11 cellular contexts compared by ENCODE assay signal in the genomic region with DNA sequence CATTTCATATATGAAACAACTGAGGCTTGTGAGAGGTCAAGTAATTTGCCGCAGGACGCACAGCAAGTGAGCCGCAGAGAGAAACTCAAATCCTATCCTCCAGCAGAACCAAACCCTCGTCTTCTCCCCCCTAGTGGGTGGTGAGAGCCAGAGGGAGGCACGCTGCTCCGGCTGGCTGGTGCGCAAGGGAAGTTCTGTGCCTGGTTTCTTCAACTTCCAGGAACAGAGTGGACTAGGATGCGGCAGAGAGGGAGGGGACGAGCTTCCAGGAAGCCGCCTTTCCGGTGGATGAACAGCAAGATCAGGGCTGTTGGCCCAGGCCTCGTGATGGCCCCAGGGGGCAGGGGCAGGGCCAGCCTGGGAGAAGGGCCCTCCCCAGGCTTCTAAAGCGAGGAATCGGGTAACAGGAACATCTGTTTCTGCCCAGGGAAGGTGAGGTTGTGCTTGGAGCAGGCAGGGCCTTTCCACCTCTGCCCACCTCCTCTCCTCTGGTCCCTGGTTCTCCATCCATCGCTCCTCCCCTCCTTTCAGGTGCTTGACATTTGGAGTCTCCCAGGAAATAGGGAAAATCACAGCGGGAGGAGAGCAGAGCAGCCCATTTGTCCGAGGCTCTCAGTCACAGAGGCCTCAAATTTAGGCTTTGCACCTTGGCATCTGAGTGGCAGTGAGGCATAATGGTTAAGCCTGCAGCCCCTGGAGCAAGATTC. TPM values are rescaled to one million over a fixed set of nuclear protein-coding genes. Genes with fewer than 3 reads are reported as not detected.
DNase-seq lines count a peak whose midpoint lies in the region; ATAC-seq, FAIRE-seq and TF ChIP-seq lines count a peak whose summit lies in the region.
"Had no signal": no experiment of that assay in that cellular context is flagged by ENCODE, and none has a peak within 500 bp of the region (broad histone marks: within the 10 kb centered on the region; RNA-seq: fewer than 3 reads in every experiment).

No MANE protein-coding gene starts in this region.

- POLR2A ChIA-PET in endothelial cell of umbilical vein (lab: Charles Lee) = no interaction called here
- POLR2A ChIA-PET in activated CD4-positive, alpha-beta memory T cell treated with anti-CD3 and anti-CD28 coated beads for 36 hours (lab: Charles Lee) = no interaction called here

- H3K4me3 Mint-ChIP-seq in activated CD4-positive, alpha-beta memory T cell treated with anti-CD3 and anti-CD28 coated beads for 36 hours = no peak overlapping the region
- H3K4me3 Mint-ChIP-seq: activated naive CD4-positive, alpha-beta T cell treated with anti-CD3 and anti-CD28 coated beads, Interleukin-2, amount 50 U/mL, for 24 hours had no signal

- H2AFZ ChIP-seq in endothelial cell of umbilical vein (ENCODE audit: low read depth, low read length) = peak overlapping the region; percentile 69

- no TSS peak for BruUV-seq in endothelial cell of umbilical vein (replicated peaks; lab: Mats Ljungman, UMichigan)

- no peaks in the 10 kb centered on the region for H3K79me2 ChIP-seq in endothelial cell of umbilical vein (ENCODE audit: control insufficient read depth, insufficient read depth, low read length)

- H4K20me1 ChIP-seq in BLaER1 (no peaks in the 10 kb centered on the region), endothelial cell of umbilical vein (replicated peaks; ENCODE audit: control insufficient read depth, extremely low read depth, insufficient read depth, low read length) (no peaks in the 10 kb centered on the region)

- peak; percentile 12 for FAIRE-seq in endothelial cell of umbilical vein (lab: Jason Lieb, UNC)
- FAIRE-seq: islet of Langerhans had no signal

- H3K36me3 ChIP-seq in BLaER1 (no peaks in the 10 kb centered on the region), endothelial cell of umbilical vein (ENCODE audit: control insufficient read depth in 2 of 2, extremely low read depth in 1 of 2, insufficient read depth in 2 of 2, low read length in 2 of 2) (no peaks in the 10 kb centered on the region), mesodermal cell (ENCODE audit: control insufficient read depth, insufficient read depth, low read length) (no peaks in the 10 kb centered on the region)

- H3K27ac ChIP-seq in BLaER1 (peak overlapping the region; percentile 70), endothelial cell of umbilical vein (ENCODE audit: insufficient read depth, low read depth, low read length) (no peak overlapping the region), mesodermal cell (ENCODE audit: low read depth, low read length, severe bottlenecking) (peak overlapping the region; percentile 6)

- intact Hi-C loops in endothelial cell of umbilical vein (cut with micrococcal nuclease) = no loop called here
- intact Hi-C loops in activated CD4-positive, alpha-beta memory T cell treated with anti-CD3 and anti-CD28 coated beads for 36 hours (cut with micrococcal nuclease) = no loop called here

- TF ChIP-seq CTCF in endothelial cell of umbilical vein (IDR thresholded peaks at IDR 0.05; ENCODE audit: extremely low read depth in 1 of 2, insufficient read depth in 1 of 2, low read depth in 1 of 2, low read length in 2 of 2) = no peak

- H3K4me3 ChIP-seq in BLaER1 (0 out of 2 replicates have a peak overlapping the region, but pooled peaks have one; percentile 12), endothelial cell of umbilical vein (replicated peaks in 1 of 3; ENCODE audit: insufficient read depth in 1 of 3, low read depth in 1 of 3, low read length in 3 of 3) (no peak overlapping the region), mesodermal cell (ENCODE audit: extremely low read depth, insufficient read depth, low read length, poor library complexity, severe bottlenecking) (no peak overlapping the region)

- peak overlapping the region; percentile 77 for H3K4me2 ChIP-seq in BLaER1
- H3K4me2 ChIP-seq in endothelial cell of umbilical vein (ENCODE audit: insufficient read depth, low read length) = no peak overlapping the region

- ATAC-seq in GM19395 (IDR thresholded peaks at IDR 0.05; ENCODE audit: unreplicated experiment) (no peak), HG02973 (IDR thresholded peaks at IDR 0.05; ENCODE audit: unreplicated experiment) (no peak)

- no peaks in the 10 kb centered on the region for H3K9me3 ChIP-seq in BLaER1
- H3K9me3 ChIP-seq in endothelial cell of umbilical vein (replicated peaks; ENCODE audit: control insufficient read depth, insufficient read depth, low read length) = no peaks in the 10 kb centered on the region
- H3K9me3 ChIP-seq in mesodermal cell (ENCODE audit: control insufficient read depth, low read length) = no peaks in the 10 kb centered on the region

- H3K9ac ChIP-seq in BLaER1 (peak overlapping the region; percentile 52; the same call in 1 of the 2 replicates), endothelial cell of umbilical vein (replicated peaks; ENCODE audit: extremely low read depth, insufficient read depth, low read length) (no peak overlapping the region)

- peak; percentile 33 for DNase-seq in NCI-H146 treated with DMSO at 0.1 percent for 48 hours (lab: John Stamatoyannopoulos, UW; ENCODE audit: unreplicated experiment)
- no peak for DNase-seq in endothelial cell of umbilical vein (ENCODE audit: low read depth, low spot score)
- DNase-seq in SKM-1 treated with dmso at 0.1 percent for 144 hours (lab: John Stamatoyannopoulos, UW; ENCODE audit: unreplicated experiment) = no peak
- no peak for DNase-seq in activated CD4-positive, alpha-beta memory T cell treated with anti-CD3 and anti-CD28 coated beads for 36 hours
- DNase-seq: OCI-M1 had no signal

- no peaks in the 10 kb centered on the region for H3K9me1 ChIP-seq in endothelial cell of umbilical vein (replicated peaks; ENCODE audit: control insufficient read depth, extremely low read depth, insufficient read depth, low read length)

- dilution Hi-C loops in endothelial cell of umbilical vein (cut with MboI; ENCODE audit: extremely low pct_ligation_motif_present, low sequenced_read_pairs) = no loop called here

- TF ChIP-seq POLR2A in endothelial cell of umbilical vein (IDR thresholded peaks at IDR 0.05; ENCODE audit: low read depth, low read length) = no peak

- H3K9me3 Mint-ChIP-seq in activated CD4-positive, alpha-beta memory T cell treated with anti-CD3 and anti-CD28 coated beads for 36 hours = no peaks in the 10 kb centered on the region
- H3K9me3 Mint-ChIP-seq: activated naive CD4-positive, alpha-beta T cell treated with anti-CD3 and anti-CD28 coated beads, Interleukin-2, amount 50 U/mL, for 24 hours had no signal

- H3K36me3 Mint-ChIP-seq in activated CD4-positive, alpha-beta memory T cell treated with anti-CD3 and anti-CD28 coated beads for 36 hours = no peaks in the 10 kb centered on the region
- H3K36me3 Mint-ChIP-seq: activated naive CD4-positive, alpha-beta T cell treated with anti-CD3 and anti-CD28 coated beads, Interleukin-2, amount 50 U/mL, for 24 hours had no signal

- H3K4me1 Mint-ChIP-seq in activated CD4-positive, alpha-beta memory T cell treated with anti-CD3 and anti-CD28 coated beads for 36 hours (ENCODE audit: low read depth) = peaks cover 4% of the 10 kb centered on the region
- H3K4me1 Mint-ChIP-seq: activated naive CD4-positive, alpha-beta T cell treated with anti-CD3 and anti-CD28 coated beads, Interleukin-2, amount 50 U/mL, for 24 hours had no signal

- H3K27ac Mint-ChIP-seq in activated CD4-positive, alpha-beta memory T cell treated with anti-CD3 and anti-CD28 coated beads for 36 hours = no peak overlapping the region
- H3K27ac Mint-ChIP-seq: activated naive CD4-positive, alpha-beta T cell treated with anti-CD3 and anti-CD28 coated beads, Interleukin-2, amount 50 U/mL, for 24 hours had no signal

- CTCF ChIA-PET in endothelial cell of umbilical vein (lab: Charles Lee) = interaction anchor here (1.1 kb wide), 1 partner anchor 59 kb away, joined by 3 read pairs; no protein-coding TSS in a partner anchor
- CTCF ChIA-PET in activated CD4-positive, alpha-beta memory T cell treated with anti-CD3 and anti-CD28 coated beads for 36 hours (lab: Charles Lee) = no interaction called here

- H3K4me1 ChIP-seq in BLaER1 = peaks cover 49% of the 10 kb centered on the region
- peaks cover 13% of the 10 kb centered on the region for H3K4me1 ChIP-seq in endothelial cell of umbilical vein (ENCODE audit: control insufficient read depth, extremely low read depth, insufficient read depth, low read length)
- peaks cover 23% of the 10 kb centered on the region for H3K4me1 ChIP-seq in mesodermal cell (ENCODE audit: control insufficient read depth, insufficient read depth, low read length, poor library complexity, severe bottlenecking)

- H3K27me3 Mint-ChIP-seq in activated CD4-positive, alpha-beta memory T cell treated with anti-CD3 and anti-CD28 coated beads for 36 hours = peaks cover 15% of the 10 kb centered on the region

- H3K27me3 ChIP-seq in BLaER1 (no peaks in the 10 kb centered on the region), endothelial cell of umbilical vein (ENCODE audit: control insufficient read depth in 2 of 2, insufficient read depth in 2 of 2, low read length in 2 of 2) (peaks cover 0 to 8% of the 10 kb centered on the region in 2 experiments)

- WGBS in mesodermal cell (ENCODE audit: insufficient coverage in 2 of 2), 2 experiments = 17 to 42% methylated on average over 7 to 9 of the region's 17 CpGs

RNA-seq across cellular contexts. Expression of a gene that starts 16.8 kb away (rescaled TPM):
- 5.6 and 8.0 TPM in 2 replicates for total RNA-seq in endothelial cell of umbilical vein
- polyA plus RNA-seq in endothelial cell of umbilical vein = 1.2 and 1.6 TPM in 2 replicates
- polyA plus RNA-seq in endothelial cell of umbilical vein (2011; cell fraction: cytosol; rRNA removed) = 1.4 and 2.3 TPM in 2 replicates
- 1.2 and 2.1 TPM in 2 replicates for polyA plus RNA-seq in endothelial cell of umbilical vein (2011; cell fraction: nucleus; rRNA removed)
- polyA plus RNA-seq in endothelial cell of umbilical vein (2012) = 2.5 and 3.3 TPM in 2 replicates
- polyA minus RNA-seq in endothelial cell of umbilical vein = 5.2 and 7.7 TPM in 2 replicates
- polyA minus RNA-seq in endothelial cell of umbilical vein (2011; cell fraction: cytosol; rRNA and poly(A)+ RNA removed) = 6.2 TPM
- 3.1 and 3.7 TPM in 2 replicates for polyA minus RNA-seq in endothelial cell of umbilical vein (2011; cell fraction: nucleus; rRNA and poly(A)+ RNA removed)
- polyA plus RNA-seq in mesodermal cell (2013, experiment 1 of 2) = 2.6 TPM
- polyA plus RNA-seq in mesodermal cell (2013, experiment 2 of 2) = 2.9 TPM
- 10 to 100 TPM; 14.9 to 15.2 TPM for total RNA-seq in activated CD4-positive, alpha-beta memory T cell treated with anti-CD3 and anti-CD28 coated beads for 36 hours

RNA-seq across cellular contexts. Expression of a gene that starts 27.4 kb away (rescaled TPM):
- not detected in 2 replicates for total RNA-seq in endothelial cell of umbilical vein
- polyA plus RNA-seq in endothelial cell of umbilical vein = not detected in 2 replicates
- polyA plus RNA-seq in endothelial cell of umbilical vein (2011; cell fraction: cytosol; rRNA removed) = not detected in 2 replicates
- not detected in 2 replicates for polyA plus RNA-seq in endothelial cell of umbilical vein (2011; cell fraction: nucleus; rRNA removed)
- not detected in 2 replicates for polyA plus RNA-seq in endothelial cell of umbilical vein (2012)
- polyA minus RNA-seq in endothelial cell of umbilical vein = not detected in 2 replicates
- not detected for polyA minus RNA-seq in endothelial cell of umbilical vein (2011; cell fraction: cytosol; rRNA and poly(A)+ RNA removed)
- not detected in 2 replicates for polyA minus RNA-seq in endothelial cell of umbilical vein (2011; cell fraction: nucleus; rRNA and poly(A)+ RNA removed)
- polyA plus RNA-seq in mesodermal cell (2013, experiment 1 of 2) = 0.37 TPM
- 0.40 TPM for polyA plus RNA-seq in mesodermal cell (2013, experiment 2 of 2)
- total RNA-seq in activated CD4-positive, alpha-beta memory T cell treated with anti-CD3 and anti-CD28 coated beads for 36 hours = under 1 TPM; 0.17 to 0.19 TPM

RNA-seq across cellular contexts. Expression of a gene that starts 48.9 kb away (rescaled TPM):
- not detected in 2 replicates for total RNA-seq in endothelial cell of umbilical vein
- polyA plus RNA-seq in endothelial cell of umbilical vein = not detected in 2 replicates
- polyA plus RNA-seq in endothelial cell of umbilical vein (2011; cell fraction: cytosol; rRNA removed) = not detected in 2 replicates
- polyA plus RNA-seq in endothelial cell of umbilical vein (2011; cell fraction: nucleus; rRNA removed) = not detected in 2 replicates
- polyA plus RNA-seq in endothelial cell of umbilical vein (2012) = not detected in 2 replicates
- polyA minus RNA-seq in endothelial cell of umbilical vein = not detected in 2 replicates
- not detected for polyA minus RNA-seq in endothelial cell of umbilical vein (2011; cell fraction: cytosol; rRNA and poly(A)+ RNA removed)
- not detected in 2 replicates for polyA minus RNA-seq in endothelial cell of umbilical vein (2011; cell fraction: nucleus; rRNA and poly(A)+ RNA removed)
- polyA plus RNA-seq in mesodermal cell (2013, experiment 1 of 2) = not detected
- polyA plus RNA-seq in mesodermal cell (2013, experiment 2 of 2) = not detected
- total RNA-seq in activated CD4-positive, alpha-beta memory T cell treated with anti-CD3 and anti-CD28 coated beads for 36 hours = not detected
